8 cellular contexts compared by ENCODE assay signal in genomic region chr1:212558665-212559480, GRCh38. TPM values are rescaled to one million over a fixed set of nuclear protein-coding genes. Genes with fewer than 3 reads are reported as not detected.
DNase-seq lines count a peak whose midpoint lies in the region; ATAC-seq and TF ChIP-seq lines count a peak whose summit lies in the region.

No MANE protein-coding gene starts in this region.

- peak; percentile 73 for TF ChIP-seq POLR2A in erythroblast (IDR thresholded peaks at IDR 0.05; ENCODE audit: low read length)

- DNase-seq in DMS153 (lab: John Stamatoyannopoulos, UW) (peak; percentile 89), HuH-7 (ENCODE audit: low spot score) (peak; percentile 85), OCI-M1 (lab: John Stamatoyannopoulos, UW) (peak; percentile 97), erythroblast (lab: John Stamatoyannopoulos, UW) (peak; percentile 95 to 98), mucosa of gallbladder (ENCODE audit: low spot score) (peak; percentile 94)
- DNase-seq in activated T-cell treated with anti-CD3 and anti-CD28 coated beads, Interleukin-2, amount 50 U/mL, for 1 hour: peak; percentile 92
- DNase-seq in stimulated activated CD8-positive, alpha-beta memory T cell treated with anti-CD3 and anti-CD28 coated beads, Interleukin-4, amount 100 ng/mL, for 24 hours (ENCODE audit: low read depth): peak; percentile 79

- peak; percentile 93 for ATAC-seq in GM21528 (IDR thresholded peaks at IDR 0.05; ENCODE audit: low FRiP score, unreplicated experiment)

RNA-seq across cellular contexts. Expression of gene ATF3, which starts 49.7 kb away (rescaled TPM):
- total RNA-seq in mucosa of gallbladder: 17.3 TPM

Comparison
In these comparisons a context has a peak if more than half of its experiments do, and no peak if none do; other contexts are left out.
1. Peak in every context shown above with its lines: DNase-seq and ATAC-seq.